ENCODE assay signal across 26 cellular contexts in the genomic region with DNA sequence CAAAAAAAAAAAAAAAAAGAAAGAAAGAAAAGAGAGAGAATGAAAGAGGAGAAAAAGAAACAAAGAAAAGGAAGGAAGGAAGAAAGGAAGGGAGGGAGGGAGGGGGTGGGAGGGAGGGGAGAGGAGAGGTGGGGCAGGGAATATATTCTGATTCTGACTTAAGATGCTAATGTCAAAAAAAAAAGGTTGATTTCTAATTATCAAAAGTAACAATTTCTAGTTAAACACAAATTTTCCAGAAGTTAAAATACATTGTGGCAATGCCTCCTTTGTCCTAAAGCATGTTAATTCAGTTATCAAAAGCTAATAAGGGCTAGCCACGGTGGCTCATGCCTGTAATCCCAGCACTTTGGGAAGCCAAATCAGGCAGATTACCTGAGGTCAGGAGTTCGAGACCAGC. TPM values are rescaled to one million over a fixed set of nuclear protein-coding genes. Genes with fewer than 3 reads are reported as not detected.
DNase-seq lines count a peak whose midpoint lies in the region; ATAC-seq lines count a peak whose summit lies in the region.
"Had no signal": no experiment of that assay in that cellular context is flagged by ENCODE, and none has a peak within 500 bp of the region (broad histone marks: within the 10 kb centered on the region; RNA-seq: fewer than 3 reads in every experiment).

No MANE protein-coding gene starts in this region.

- peaks cover 50% of the 10 kb centered on the region for H3K4me1 Mint-ChIP-seq in activated CD4-positive, alpha-beta T cell treated with anti-CD3 and anti-CD28 coated beads, Interleukin-2, amount 10 ng/mL, durations not matched to agents 24 days and 14 days
- peaks cover 60% of the 10 kb centered on the region for H3K4me1 Mint-ChIP-seq in activated naive CD8-positive, alpha-beta T cell (ENCODE audit: low read depth)
- H3K4me1 Mint-ChIP-seq in activated naive CD8-positive, alpha-beta T cell treated with anti-CD3 and anti-CD28 coated beads, Interleukin-2, amount 50 U/mL, for 24 hours = peaks cover 62% of the 10 kb centered on the region
- H3K4me1 Mint-ChIP-seq in T-helper 17 cell = peaks cover 29% of the 10 kb centered on the region
- peaks cover 33 to 68% (median 63%) of the 10 kb centered on the region in 7 donors for H3K4me1 Mint-ChIP-seq in naive thymus-derived CD4-positive, alpha-beta T cell

- no peak overlapping the region for H3K27ac ChIP-seq in naive thymus-derived CD4-positive, alpha-beta T cell (ENCODE audit: low read depth, low read length)
- H3K27ac ChIP-seq: BLaER1, PC-9, SJCRH30 had no signal

- H3K27ac Mint-ChIP-seq in activated CD4-positive, alpha-beta T cell treated with anti-CD3 and anti-CD28 coated beads, Interleukin-2, amount 10 ng/mL, durations not matched to agents 24 days and 14 days = peak overlapping the region; percentile 66
- H3K27ac Mint-ChIP-seq in activated naive CD8-positive, alpha-beta T cell = peak overlapping the region; percentile 80
- H3K27ac Mint-ChIP-seq in activated naive CD8-positive, alpha-beta T cell treated with anti-CD3 and anti-CD28 coated beads, Interleukin-2, amount 50 U/mL, for 24 hours = no peak overlapping the region
- H3K27ac Mint-ChIP-seq in T-helper 17 cell = peak overlapping the region; percentile 79
- peak overlapping the region in 8 of 9 donors; percentile 33 to 92 (median 56) for H3K27ac Mint-ChIP-seq in naive thymus-derived CD4-positive, alpha-beta T cell
- H3K27ac Mint-ChIP-seq: IgD-negative memory B cell had no signal

- no peak overlapping the region for H3K4me3 Mint-ChIP-seq in activated CD4-positive, alpha-beta T cell treated with anti-CD3 and anti-CD28 coated beads, Interleukin-2, amount 10 ng/mL, durations not matched to agents 24 days and 14 days
- no peak overlapping the region for H3K4me3 Mint-ChIP-seq in activated naive CD8-positive, alpha-beta T cell
- no peak overlapping the region for H3K4me3 Mint-ChIP-seq in activated naive CD8-positive, alpha-beta T cell treated with anti-CD3 and anti-CD28 coated beads, Interleukin-2, amount 50 U/mL, for 24 hours
- no peak overlapping the region for H3K4me3 Mint-ChIP-seq in T-helper 17 cell
- no peak overlapping the region for H3K4me3 Mint-ChIP-seq in naive thymus-derived CD4-positive, alpha-beta T cell

- CTCF ChIA-PET in naive thymus-derived CD4-positive, alpha-beta T cell (lab: Charles Lee) = interaction anchor here (0.6 to 3.4 kb wide), 4 partner anchors 12 to 181 kb away, joined by 3 to 21 read pairs (median 5); no protein-coding TSS in a partner anchor

- H3K4me1 ChIP-seq in naive thymus-derived CD4-positive, alpha-beta T cell (ENCODE audit: control insufficient read depth in 2 of 2, insufficient read depth in 2 of 2, low read length in 2 of 2) = peaks cover 12 to 27% of the 10 kb centered on the region in 2 donors
- H3K4me1 ChIP-seq: Caco-2, SJCRH30 had no signal

- ATAC-seq in activated naive CD8-positive, alpha-beta T cell treated with anti-CD3 and anti-CD28 coated beads, Interleukin-2, amount 50 U/mL, for 24 hours = no peak
- no peak for ATAC-seq in T-helper 17 cell
- no peak for ATAC-seq in naive thymus-derived CD4-positive, alpha-beta T cell
- no peak for ATAC-seq in HG02870 (IDR thresholded peaks at IDR 0.05; ENCODE audit: unreplicated experiment)
- ATAC-seq: GM12878, Right ventricle myocardium inferior had no signal

- no peak for DNase-seq in activated CD4-positive, alpha-beta T cell treated with anti-CD3 and anti-CD28 coated beads, Interleukin-2, amount 10 ng/mL, durations not matched to agents 24 days and 14 days
- no peak for DNase-seq in activated CD4-positive, alpha-beta T cell treated with anti-CD3 and anti-CD28 coated beads for 48 hours
- no peak for DNase-seq in activated naive CD8-positive, alpha-beta T cell treated with anti-CD3 and anti-CD28 coated beads, Interleukin-2, amount 50 U/mL, for 24 hours
- DNase-seq in T-helper 17 cell (no peak), DMS79 (lab: John Stamatoyannopoulos, UW) (no peak)
- DNase-seq in naive thymus-derived CD4-positive, alpha-beta T cell = no peak
- DNase-seq: Caco-2; CD4-positive, alpha-beta memory T cell; EL; GDM1; GOT3; HCEC 1CT; NCI-H1092; NCI-H1417 treated with DMSO at 0.1 percent for 48 hours; NCI-H1694 treated with DMSO at 0.1 percent for 48 hours; NCI-H2081; NCI-H2227 treated with DMSO at 0.1 percent for 48 hours; NCI-H526 treated with DMSO at 0.1 percent for 48 hours; PC-9; SJCRH30 had no signal

- intact Hi-C loops in activated CD4-positive, alpha-beta T cell treated with anti-CD3 and anti-CD28 coated beads, Interleukin-2, amount 10 ng/mL, durations not matched to agents 24 days and 14 days (cut with micrococcal nuclease) = loop anchor here (10.0 kb wide), 1 partner anchor 1151 kb away; the partner anchor contains the start of gene MLXIP
- intact Hi-C loops in naive thymus-derived CD4-positive, alpha-beta T cell (cut with micrococcal nuclease) = no loop called here

- H3K4me3 ChIP-seq in naive thymus-derived CD4-positive, alpha-beta T cell (ENCODE audit: low read length) = no peak overlapping the region
- H3K4me3 ChIP-seq: BLaER1, GM12878, PC-9, SJCRH30 had no signal

- H3K9me3 ChIP-seq in T-helper 17 cell (ENCODE audit: control insufficient read depth, low read length, poor library complexity, severe bottlenecking) = no peaks in the 10 kb centered on the region
- H3K9me3 ChIP-seq in naive thymus-derived CD4-positive, alpha-beta T cell (ENCODE audit: control insufficient read depth in 2 of 3, low read length in 3 of 3) = no peaks in the 10 kb centered on the region
- H3K9me3 ChIP-seq: BLaER1, Caco-2, SJCRH30 had no signal

- H3K27me3 Mint-ChIP-seq in activated CD4-positive, alpha-beta T cell treated with anti-CD3 and anti-CD28 coated beads, Interleukin-2, amount 10 ng/mL, durations not matched to agents 24 days and 14 days = no peaks in the 10 kb centered on the region
- no peaks in the 10 kb centered on the region for H3K27me3 Mint-ChIP-seq in activated naive CD8-positive, alpha-beta T cell
- H3K27me3 Mint-ChIP-seq in activated naive CD8-positive, alpha-beta T cell treated with anti-CD3 and anti-CD28 coated beads, Interleukin-2, amount 50 U/mL, for 24 hours = no peaks in the 10 kb centered on the region
- no peaks in the 10 kb centered on the region for H3K27me3 Mint-ChIP-seq in T-helper 17 cell
- H3K27me3 Mint-ChIP-seq in naive thymus-derived CD4-positive, alpha-beta T cell = no peaks in the 10 kb centered on the region
- H3K27me3 Mint-ChIP-seq: CD4-positive, alpha-beta memory T cell; IgD-negative memory B cell had no signal

- POLR2A ChIA-PET in naive thymus-derived CD4-positive, alpha-beta T cell (lab: Charles Lee) = interaction anchor here (0.6 to 5.7 kb wide), 10 partner anchors 7 to 359 kb away, joined by 3 to 189 read pairs (median 5); partner anchors contain the start of genes MPHOSPH9, MTRFR and TMED2

- no peaks in the 10 kb centered on the region for H3K27me3 ChIP-seq in naive thymus-derived CD4-positive, alpha-beta T cell (ENCODE audit: control insufficient read depth in 2 of 2, insufficient read depth in 2 of 2, low read length in 2 of 2)
- H3K27me3 ChIP-seq: BLaER1, SJCRH30 had no signal

- no peaks in the 10 kb centered on the region for H3K9me3 Mint-ChIP-seq in activated CD4-positive, alpha-beta T cell treated with anti-CD3 and anti-CD28 coated beads, Interleukin-2, amount 10 ng/mL, durations not matched to agents 24 days and 14 days
- H3K9me3 Mint-ChIP-seq in activated naive CD8-positive, alpha-beta T cell (ENCODE audit: low read depth) = no peaks in the 10 kb centered on the region
- no peaks in the 10 kb centered on the region for H3K9me3 Mint-ChIP-seq in activated naive CD8-positive, alpha-beta T cell treated with anti-CD3 and anti-CD28 coated beads, Interleukin-2, amount 50 U/mL, for 24 hours
- H3K9me3 Mint-ChIP-seq in naive thymus-derived CD4-positive, alpha-beta T cell = no peaks in the 10 kb centered on the region
- H3K9me3 Mint-ChIP-seq: CD4-positive, alpha-beta memory T cell; IgD-negative memory B cell had no signal

- peaks cover 0 to 9% (median 5%) of the 10 kb centered on the region in 3 experiments for H3K36me3 ChIP-seq in naive thymus-derived CD4-positive, alpha-beta T cell (ENCODE audit: control insufficient read depth in 2 of 3, insufficient read depth in 3 of 3, low read length in 3 of 3)

- H3K36me3 Mint-ChIP-seq in activated CD4-positive, alpha-beta T cell treated with anti-CD3 and anti-CD28 coated beads, Interleukin-2, amount 10 ng/mL, durations not matched to agents 24 days and 14 days (ENCODE audit: low read depth) = peaks cover 44% of the 10 kb centered on the region
- H3K36me3 Mint-ChIP-seq in activated naive CD8-positive, alpha-beta T cell = peaks cover 9% of the 10 kb centered on the region
- peaks cover 41% of the 10 kb centered on the region for H3K36me3 Mint-ChIP-seq in activated naive CD8-positive, alpha-beta T cell treated with anti-CD3 and anti-CD28 coated beads, Interleukin-2, amount 50 U/mL, for 24 hours (ENCODE audit: low read depth)
- H3K36me3 Mint-ChIP-seq in T-helper 17 cell (ENCODE audit: low read depth) = peaks cover 2% of the 10 kb centered on the region
- H3K36me3 Mint-ChIP-seq in naive thymus-derived CD4-positive, alpha-beta T cell = peaks cover 0 to 29% (median 11%) of the 10 kb centered on the region in 5 donors

RNA-seq across cellular contexts. Expression of gene MPHOSPH9, which starts 7.5 kb away (rescaled TPM):
- total RNA-seq in activated CD4-positive, alpha-beta T cell treated with anti-CD3 and anti-CD28 coated beads, Interleukin-2, amount 10 ng/mL, durations not matched to agents 24 days and 14 days = 87.1 and 90.3 TPM in 2 replicates
- total RNA-seq in T-helper 17 cell = 10 to 100 TPM; 57.7 to 68.3 TPM
- total RNA-seq in naive thymus-derived CD4-positive, alpha-beta T cell = 100 to 1,000 TPM in 1 of 5 experiments, 10 to 100 TPM in 4; 71.0 to 102 (median 82.4) TPM
- polyA plus RNA-seq in naive thymus-derived CD4-positive, alpha-beta T cell = 10 to 100 TPM; 34.0 to 59.8 TPM

RNA-seq across cellular contexts. Expression of gene MTRFR, which starts 7.8 kb away (rescaled TPM):
- 30.3 and 30.5 TPM in 2 replicates for total RNA-seq in activated CD4-positive, alpha-beta T cell treated with anti-CD3 and anti-CD28 coated beads, Interleukin-2, amount 10 ng/mL, durations not matched to agents 24 days and 14 days
- total RNA-seq in T-helper 17 cell = 10 to 100 TPM; 23.2 to 24.5 TPM
- total RNA-seq in naive thymus-derived CD4-positive, alpha-beta T cell = 10 to 100 TPM; 26.8 to 56.9 (median 39.5) TPM
- polyA plus RNA-seq in naive thymus-derived CD4-positive, alpha-beta T cell = 10 to 100 TPM; 42.6 to 60.3 TPM

RNA-seq across cellular contexts. Expression of gene CDK2AP1, which starts 46.2 kb away (rescaled TPM):
- 78.0 and 80.5 TPM in 2 replicates for total RNA-seq in activated CD4-positive, alpha-beta T cell treated with anti-CD3 and anti-CD28 coated beads, Interleukin-2, amount 10 ng/mL, durations not matched to agents 24 days and 14 days
- total RNA-seq in T-helper 17 cell = 10 to 100 TPM in 1 of 2 donors, 1 to 10 TPM in 1; 6.3 to 21.4 TPM
- 10 to 100 TPM in 2 of 5 experiments, 1 to 10 TPM in 3; 3.6 to 45.1 (median 5.0) TPM for total RNA-seq in naive thymus-derived CD4-positive, alpha-beta T cell
- polyA plus RNA-seq in naive thymus-derived CD4-positive, alpha-beta T cell = 1 to 10 TPM; 1.3 to 3.2 TPM
